ENCODE assay signal across 11 cellular contexts in genomic region chr22:46770726-46771125, GRCh38. TPM values are rescaled to one million over a fixed set of nuclear protein-coding genes. Genes with fewer than 3 reads are reported as not detected.
DNase-seq lines count a peak whose midpoint lies in the region; ATAC-seq and TF ChIP-seq lines count a peak whose summit lies in the region.
"Had no signal": no experiment of that assay in that cellular context is flagged by ENCODE, and none has a peak within 500 bp of the region (broad histone marks: within the 10 kb centered on the region; RNA-seq: fewer than 3 reads in every experiment).

No MANE protein-coding gene starts in this region.

- intact Hi-C loops in esophagus squamous epithelium (cut with DNase I) (no loop called here), sigmoid colon (cut with DNase I) (no loop called here)

- peak overlapping the region; percentile 28 to 83 (median 58) for H3K27ac ChIP-seq in esophagus squamous epithelium
- peak overlapping the region; percentile 22 to 59 (median 55) for H3K27ac ChIP-seq in sigmoid colon
- H3K27ac ChIP-seq: brain microvascular endothelial cell had no signal

- H3K4me1 ChIP-seq in esophagus squamous epithelium (peaks cover 29 to 78% (median 40%) of the 10 kb centered on the region in 3 donors), sigmoid colon (peaks cover 0 to 41% (median 28%) of the 10 kb centered on the region in 4 donors)

- peak overlapping the region; percentile 46 to 59 (median 59) for H3K4me3 Mint-ChIP-seq in T-cell

- DNase-seq in GM12864 (ENCODE audit: low read depth) (no peak), T-cell (peak in 1 of 34 experiments; percentile 32), esophagus squamous epithelium (lab: John Stamatoyannopoulos, UW) (no peak), sigmoid colon (no peak), G401 (ENCODE audit: low spot score) (no peak)
- DNase-seq: brain microvascular endothelial cell, NCI-H2107 had no signal

- H3K9me3 ChIP-seq in esophagus squamous epithelium (no peaks in the 10 kb centered on the region), sigmoid colon (no peaks in the 10 kb centered on the region)
- H3K9me3 ChIP-seq: tibial artery had no signal

- TF ChIP-seq POLR2A in esophagus squamous epithelium (IDR thresholded peaks at IDR 0.05) = no peak
- TF ChIP-seq POLR2A in sigmoid colon (IDR thresholded peaks at IDR 0.05) = no peak

- no peaks in the 10 kb centered on the region for H3K27me3 ChIP-seq in esophagus squamous epithelium
- no peaks in the 10 kb centered on the region for H3K27me3 ChIP-seq in sigmoid colon
- H3K27me3 ChIP-seq: brain microvascular endothelial cell, tibial artery had no signal

- no peak for TF ChIP-seq CTCF in GM12864 (IDR thresholded peaks at IDR 0.05; ENCODE audit: low read depth, low read length, missing control alignments)
- no peak for TF ChIP-seq CTCF in esophagus squamous epithelium (IDR thresholded peaks at IDR 0.05)
- TF ChIP-seq CTCF in sigmoid colon (IDR thresholded peaks at IDR 0.05) = no peak

- peaks cover 7% of the 10 kb centered on the region for H3K36me3 Mint-ChIP-seq in T-cell

- CTCF ChIA-PET in T-cell (lab: Charles Lee) = interaction anchor here in 1 of 2 donors (0.6 kb wide), 1 partner anchor 108 kb away, joined by 3 read pairs; no protein-coding TSS in a partner anchor

- ATAC-seq in T-cell (replicated peaks in 1 of 4) = no peak
- no peak for ATAC-seq in GM18861 (IDR thresholded peaks at IDR 0.05; ENCODE audit: unreplicated experiment)
- no peak for ATAC-seq in GM18517 (IDR thresholded peaks at IDR 0.05; ENCODE audit: unreplicated experiment)
- no peak for ATAC-seq in GM18858 (IDR thresholded peaks at IDR 0.05; ENCODE audit: unreplicated experiment)

- no peaks in the 10 kb centered on the region for H3K9me3 Mint-ChIP-seq in T-cell

- WGBS in esophagus squamous epithelium, 2 donors = 44 to 60% methylated on average over 9 of the region's 9 CpGs
- 46 to 80% methylated on average over 9 of the region's 9 CpGs for WGBS in sigmoid colon, 2 donors

- H3K27me3 Mint-ChIP-seq in T-cell = no peaks in the 10 kb centered on the region

- POLR2A ChIA-PET in T-cell (lab: Charles Lee) = no interaction called here

- H3K4me3 ChIP-seq in GM12864 (ENCODE audit: low read depth, low read length) = peak overlapping the region; percentile 42
- H3K4me3 ChIP-seq in esophagus squamous epithelium = no peak overlapping the region
- no peak overlapping the region for H3K4me3 ChIP-seq in sigmoid colon
- H3K4me3 ChIP-seq: tibial artery had no signal

- peak overlapping the region; percentile 94 to 95 for H3K27ac Mint-ChIP-seq in T-cell

- TF ChIP-seq EP300 in sigmoid colon (IDR thresholded peaks at IDR 0.05) = no peak

- in situ Hi-C loops in G401 (cut with HindIII; ENCODE audit: low sequenced_read_pairs) = no loop called here

- peaks cover 70 to 79% (median 75%) of the 10 kb centered on the region in 3 donors for H3K4me1 Mint-ChIP-seq in T-cell

- H3K36me3 ChIP-seq in esophagus squamous epithelium (peaks cover 0 to 9% (median 0%) of the 10 kb centered on the region in 3 donors), sigmoid colon (no peaks in the 10 kb centered on the region)
- H3K36me3 ChIP-seq: brain microvascular endothelial cell had no signal

RNA-seq across cellular contexts. Expression of gene TBC1D22A, which starts 8.3 kb away (rescaled TPM):
- total RNA-seq in T-cell = 10 to 100 TPM; 38.3 to 67.8 (median 57.7) TPM
- 10 to 100 TPM; 15.6 to 21.7 (median 20.5) TPM for total RNA-seq in esophagus squamous epithelium
- total RNA-seq in sigmoid colon = 10 to 100 TPM; 13.6 to 14.3 (median 13.8) TPM
- 10 to 100 TPM; 19.2 to 34.6 (median 19.4) TPM for polyA plus RNA-seq in sigmoid colon
- total RNA-seq in G401 (2014; rRNA removed; shearing (Covaris generic)) = 11.1 and 14.1 TPM in 2 replicates

RNA-seq across cellular contexts. Expression of gene CERK, which starts 32.7 kb away (rescaled TPM):
- total RNA-seq in T-cell = 100 to 1,000 TPM in 3 of 5 donors, 10 to 100 TPM in 2; 77.4 to 155 (median 125) TPM
- 10 to 100 TPM; 14.6 to 34.0 (median 26.6) TPM for total RNA-seq in esophagus squamous epithelium
- total RNA-seq in sigmoid colon = 10 to 100 TPM; 23.9 to 45.5 (median 29.2) TPM
- polyA plus RNA-seq in sigmoid colon = 10 to 100 TPM; 26.1 to 29.5 (median 26.4) TPM
- 50.3 and 70.0 TPM in 2 replicates for total RNA-seq in G401 (2014; rRNA removed; shearing (Covaris generic))
